Comparison of ENCODE assay signal across 1 cellular context in genomic region chr5:173144200-173145176, GRCh38.
TF ChIP-seq lines count a peak whose summit lies in the region.

A gene with protein sequence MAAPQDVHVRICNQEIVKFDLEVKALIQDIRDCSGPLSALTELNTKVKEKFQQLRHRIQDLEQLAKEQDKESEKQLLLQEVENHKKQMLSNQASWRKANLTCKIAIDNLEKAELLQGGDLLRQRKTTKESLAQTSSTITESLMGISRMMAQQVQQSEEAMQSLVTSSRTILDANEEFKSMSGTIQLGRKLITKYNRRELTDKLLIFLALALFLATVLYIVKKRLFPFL (plus strand): TSS chr5:173144531. CDS start chr5:173144546, 15 bp downstream.

TF ChIP-seq in HCT116, 20 proteins besides CTCF, POLR2A, EP300 and RAD21 (continued from another document):
- no peak for TF ChIP-seq REST (IDR thresholded peaks at IDR 0.05; ENCODE audit: low read depth)
- peak; percentile 86 for TF ChIP-seq SP1 (IDR thresholded peaks at IDR 0.05; ENCODE audit: low read depth)
- TF ChIP-seq ZFX (IDR thresholded peaks at IDR 0.05): no peak
- peak; percentile 99 for TF ChIP-seq CBX3 (IDR thresholded peaks at IDR 0.05; ENCODE audit: low read depth)
- peak; percentile 58; the same call in 1 of the 2 replicates for TF ChIP-seq ELF1 (IDR thresholded peaks at IDR 0.05; ENCODE audit: borderline replicate concordance, low read depth)
- peak; percentile 27 for TF ChIP-seq TCF7L2 (IDR thresholded peaks at IDR 0.05; ENCODE audit: borderline replicate concordance, extremely low read depth, insufficient read depth, insufficient read length)
- 0 out of 2 replicates have a peak, but pooled peaks have one; percentile 29 for TF ChIP-seq JUND (IDR thresholded peaks at IDR 0.05)
- TF ChIP-seq, protein P1, sequence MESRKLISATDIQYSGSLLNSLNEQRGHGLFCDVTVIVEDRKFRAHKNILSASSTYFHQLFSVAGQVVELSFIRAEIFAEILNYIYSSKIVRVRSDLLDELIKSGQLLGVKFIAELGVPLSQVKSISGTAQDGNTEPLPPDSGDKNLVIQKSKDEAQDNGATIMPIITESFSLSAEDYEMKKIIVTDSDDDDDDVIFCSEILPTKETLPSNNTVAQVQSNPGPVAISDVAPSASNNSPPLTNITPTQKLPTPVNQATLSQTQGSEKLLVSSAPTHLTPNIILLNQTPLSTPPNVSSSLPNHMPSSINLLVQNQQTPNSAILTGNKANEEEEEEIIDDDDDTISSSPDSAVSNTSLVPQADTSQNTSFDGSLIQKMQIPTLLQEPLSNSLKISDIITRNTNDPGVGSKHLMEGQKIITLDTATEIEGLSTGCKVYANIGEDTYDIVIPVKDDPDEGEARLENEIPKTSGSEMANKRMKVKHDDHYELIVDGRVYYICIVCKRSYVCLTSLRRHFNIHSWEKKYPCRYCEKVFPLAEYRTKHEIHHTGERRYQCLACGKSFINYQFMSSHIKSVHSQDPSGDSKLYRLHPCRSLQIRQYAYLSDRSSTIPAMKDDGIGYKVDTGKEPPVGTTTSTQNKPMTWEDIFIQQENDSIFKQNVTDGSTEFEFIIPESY (IDR thresholded peaks at IDR 0.05; ENCODE audit: extremely low read depth, insufficient replicate concordance, low read length): peak; percentile 90
- TF ChIP-seq SIN3A (IDR thresholded peaks at IDR 0.05; ENCODE audit: low read depth): peak; percentile 87
- TF ChIP-seq, protein P2, sequence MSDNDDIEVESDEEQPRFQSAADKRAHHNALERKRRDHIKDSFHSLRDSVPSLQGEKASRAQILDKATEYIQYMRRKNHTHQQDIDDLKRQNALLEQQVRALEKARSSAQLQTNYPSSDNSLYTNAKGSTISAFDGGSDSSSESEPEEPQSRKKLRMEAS (IDR thresholded peaks at IDR 0.05): peak; percentile 97
- peak; percentile 71 for TF ChIP-seq POLR2AphosphoS5 (IDR thresholded peaks at IDR 0.05; ENCODE audit: low read depth, low read length)
- TF ChIP-seq EGR1 (IDR thresholded peaks at IDR 0.05; ENCODE audit: low read depth): peak; percentile 59
- TF ChIP-seq CEBPB (IDR thresholded peaks at IDR 0.05; ENCODE audit: low read depth): no peak
- TF ChIP-seq EZH2 (IDR thresholded peaks at IDR 0.05): no peak
- peak; percentile 98 for TF ChIP-seq YY1 (IDR thresholded peaks at IDR 0.05; ENCODE audit: extremely low read depth, insufficient replicate concordance, low read depth, low read length)
- peak; percentile 68; the same call in 1 of the 2 replicates for TF ChIP-seq SRF (IDR thresholded peaks at IDR 0.05; ENCODE audit: low read depth)
- no peak; the same call in 1 of the 2 replicates for TF ChIP-seq ATF3 (IDR thresholded peaks at IDR 0.05)
